In the genomic region with DNA sequence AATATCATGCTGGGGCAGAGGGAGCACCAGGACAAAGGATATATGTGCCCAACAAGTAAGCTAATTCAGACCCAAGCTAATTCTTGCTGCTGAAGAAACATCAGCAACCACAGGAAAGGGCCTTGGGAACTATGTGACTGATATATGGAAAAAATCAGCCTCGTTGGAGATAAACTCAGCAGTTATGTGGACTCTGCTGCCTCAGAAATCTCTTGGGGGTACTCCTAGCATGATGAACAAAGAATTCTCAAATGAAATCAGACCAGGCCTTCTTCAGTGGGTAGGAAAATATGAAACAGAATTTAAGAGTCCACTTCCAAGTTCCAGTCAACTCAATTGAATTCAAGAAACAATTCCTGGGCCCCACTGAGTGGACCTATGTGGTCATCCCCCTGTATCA, we compare ENCODE assay signal across 30 cellular contexts.
"Had no signal": no experiment of that assay in that cellular context is flagged by ENCODE, and none has a peak within 500 bp of the region (broad histone marks: within the 10 kb centered on the region; RNA-seq: fewer than 3 reads in every experiment).

No MANE protein-coding gene starts in this region.

- H3K4me1 ChIP-seq: adrenal gland, body of pancreas, foreskin keratinocyte had no signal

- H3K27ac Mint-ChIP-seq: activated CD4-positive, alpha-beta memory T cell treated with anti-CD3 and anti-CD28 coated beads for 36 hours; activated CD4-positive, alpha-beta T cell treated with anti-CD3 and anti-CD28 coated beads for 36 hours; activated CD4-positive, alpha-beta T cell treated with anti-CD3 and anti-CD28 coated beads, Interleukin-2, amount 10 ng/mL, durations not matched to agents 24 days and 14 days; activated CD8-positive, alpha-beta memory T cell treated with anti-CD3 and anti-CD28 coated beads, Interleukin-2, amount 10 ng/mL, durations not matched to agents 7 days and 5 days; activated CD8-positive, alpha-beta T cell treated with anti-CD3 and anti-CD28 coated beads, Interleukin-2, amount 10 ng/mL, durations not matched to agents 7 days and 5 days; activated naive CD4-positive, alpha-beta T cell treated with anti-CD3 and anti-CD28 coated beads for 36 hours; activated naive CD4-positive, alpha-beta T cell treated with anti-CD3 and anti-CD28 coated beads, Interleukin-2, amount 50 U/mL, for 24 hours; activated naive CD8-positive, alpha-beta T cell treated with anti-CD3 and anti-CD28 coated beads for 36 hours; activated naive CD8-positive, alpha-beta T cell treated with anti-CD3 and anti-CD28 coated beads, Interleukin-2, amount 50 U/mL, for 24 hours; activated T-helper 1 cell treated with anti-CD3 and anti-CD28 coated beads, Interleukin-12 subunit alpha, Interleukin-12 subunit beta, Interleukin-2, Interleukin-4 antibody, amounts not matched to agents 30 ng/mL and 10 ng/mL and 1 ng/mL, durations not matched to agents 14 hours and 24 hours and 36 hours; activated T-helper 2 cell treated with anti-CD3 and anti-CD28 coated beads, Interferon-gamma antibody, Interleukin-2, Interleukin-4, amounts not matched to agents 10 μg/mL and 5 μg/mL and 100 μg/mL, durations not matched to agents 14 hours and 24 hours and 36 hours had no signal

- H3K4me3 Mint-ChIP-seq: activated CD4-positive, alpha-beta memory T cell treated with anti-CD3 and anti-CD28 coated beads for 36 hours; activated CD4-positive, alpha-beta T cell treated with anti-CD3 and anti-CD28 coated beads for 36 hours; activated CD4-positive, alpha-beta T cell treated with anti-CD3 and anti-CD28 coated beads, Interleukin-2, amount 10 ng/mL, durations not matched to agents 24 days and 14 days; activated CD8-positive, alpha-beta memory T cell treated with anti-CD3 and anti-CD28 coated beads, Interleukin-2, amount 10 ng/mL, durations not matched to agents 7 days and 5 days; activated CD8-positive, alpha-beta T cell treated with anti-CD3 and anti-CD28 coated beads, Interleukin-2, amount 10 ng/mL, durations not matched to agents 7 days and 5 days; activated naive CD4-positive, alpha-beta T cell treated with anti-CD3 and anti-CD28 coated beads for 36 hours; activated naive CD4-positive, alpha-beta T cell treated with anti-CD3 and anti-CD28 coated beads, Interleukin-2, amount 50 U/mL, for 24 hours; activated naive CD8-positive, alpha-beta T cell treated with anti-CD3 and anti-CD28 coated beads for 36 hours; activated naive CD8-positive, alpha-beta T cell treated with anti-CD3 and anti-CD28 coated beads, Interleukin-2, amount 50 U/mL, for 24 hours; activated T-helper 1 cell treated with anti-CD3 and anti-CD28 coated beads, Interleukin-12 subunit alpha, Interleukin-12 subunit beta, Interleukin-2, Interleukin-4 antibody, amounts not matched to agents 30 ng/mL and 10 ng/mL and 1 ng/mL, durations not matched to agents 14 hours and 24 hours and 36 hours had no signal

- H3K4me1 Mint-ChIP-seq: activated CD4-positive, alpha-beta T cell treated with anti-CD3 and anti-CD28 coated beads for 36 hours; activated CD4-positive, alpha-beta T cell treated with anti-CD3 and anti-CD28 coated beads, Interleukin-2, amount 10 ng/mL, durations not matched to agents 24 days and 14 days; activated CD8-positive, alpha-beta memory T cell treated with anti-CD3 and anti-CD28 coated beads, Interleukin-2, amount 10 ng/mL, durations not matched to agents 7 days and 5 days; activated naive CD4-positive, alpha-beta T cell treated with anti-CD3 and anti-CD28 coated beads, Interleukin-2, amount 50 U/mL, for 24 hours; activated naive CD8-positive, alpha-beta T cell treated with anti-CD3 and anti-CD28 coated beads for 36 hours; activated naive CD8-positive, alpha-beta T cell treated with anti-CD3 and anti-CD28 coated beads, Interleukin-2, amount 50 U/mL, for 24 hours had no signal

- DNase-seq: activated CD4-positive, alpha-beta memory T cell treated with anti-CD3 and anti-CD28 coated beads for 36 hours; activated CD4-positive, alpha-beta T cell treated with anti-CD3 and anti-CD28 coated beads for 36 hours; activated CD4-positive, alpha-beta T cell treated with anti-CD3 and anti-CD28 coated beads, Interleukin-2, amount 10 ng/mL, durations not matched to agents 24 days and 14 days; activated CD4-positive, CD25-positive, alpha-beta regulatory T cell; activated CD4-positive, CD25-positive, alpha-beta regulatory T cell treated with anti-CD3 and anti-CD28 coated beads, Interleukin-2, amount 50 U/mL, for 72 hours; activated CD8-positive, alpha-beta memory T cell treated with anti-CD3 and anti-CD28 coated beads, Interleukin-2, amount 10 ng/mL, durations not matched to agents 7 days and 5 days; activated CD8-positive, alpha-beta memory T cell treated with anti-CD3 and anti-CD28 coated beads, Interleukin-2, amount 50 U/mL, for 4 hours; activated CD8-positive, alpha-beta T cell treated with anti-CD3 and anti-CD28 coated beads, Interleukin-2, amount 10 ng/mL, durations not matched to agents 7 days and 5 days; activated effector memory CD4-positive, alpha-beta T cell treated with anti-CD3 and anti-CD28 coated beads, Interleukin-2, amount 50 U/mL, for 16 hours; activated naive CD4-positive, alpha-beta T cell treated with anti-CD3 and anti-CD28 coated beads for 36 hours; activated naive CD8-positive, alpha-beta T cell treated with anti-CD3 and anti-CD28 coated beads for 36 hours; activated naive CD8-positive, alpha-beta T cell treated with anti-CD3 and anti-CD28 coated beads, Interleukin-2, amount 50 U/mL, for 24 hours; activated T-cell treated with anti-CD3 and anti-CD28 coated beads, Interleukin-2, amount 50 U/mL, for 1 hour; activated T-cell treated with anti-CD3 and anti-CD28 coated beads, Interleukin-2, amount 50 U/mL, for 48 hours; adrenal gland; amygdala; aorta; body of pancreas; caudate nucleus; cortex of kidney; dermis blood vessel endothelial cell; effector CD4-positive, alpha-beta T cell; esophagus squamous epithelium; foreskin keratinocyte; T-helper 2 cell had no signal

- ATAC-seq: activated CD4-positive, alpha-beta T cell treated with anti-CD3 and anti-CD28 coated beads for 36 hours; activated CD8-positive, alpha-beta memory T cell treated with anti-CD3 and anti-CD28 coated beads, Interleukin-2, amount 10 ng/mL, durations not matched to agents 7 days and 5 days; activated CD8-positive, alpha-beta T cell treated with anti-CD3 and anti-CD28 coated beads, Interleukin-2, amount 10 ng/mL, durations not matched to agents 7 days and 5 days; activated naive CD8-positive, alpha-beta T cell treated with anti-CD3 and anti-CD28 coated beads, Interleukin-2, amount 50 U/mL, for 24 hours; body of pancreas; foreskin keratinocyte; gastroesophageal sphincter had no signal

- H3K27me3 ChIP-seq: adrenal gland, body of pancreas, esophagus squamous epithelium, gastroesophageal sphincter had no signal

- H3K9me3 ChIP-seq: adrenal gland, body of pancreas, esophagus squamous epithelium, gastroesophageal sphincter had no signal

- H3K27me3 Mint-ChIP-seq: activated CD4-positive, alpha-beta memory T cell treated with anti-CD3 and anti-CD28 coated beads for 36 hours; activated CD4-positive, alpha-beta T cell treated with anti-CD3 and anti-CD28 coated beads for 36 hours; activated CD4-positive, alpha-beta T cell treated with anti-CD3 and anti-CD28 coated beads, Interleukin-2, amount 10 ng/mL, durations not matched to agents 24 days and 14 days; activated CD8-positive, alpha-beta memory T cell treated with anti-CD3 and anti-CD28 coated beads, Interleukin-2, amount 10 ng/mL, durations not matched to agents 7 days and 5 days; activated naive CD4-positive, alpha-beta T cell treated with anti-CD3 and anti-CD28 coated beads, Interleukin-2, amount 50 U/mL, for 24 hours; activated naive CD8-positive, alpha-beta T cell treated with anti-CD3 and anti-CD28 coated beads for 36 hours had no signal

- H3K36me3 Mint-ChIP-seq: activated CD4-positive, alpha-beta memory T cell treated with anti-CD3 and anti-CD28 coated beads for 36 hours; activated CD8-positive, alpha-beta memory T cell treated with anti-CD3 and anti-CD28 coated beads, Interleukin-2, amount 10 ng/mL, durations not matched to agents 7 days and 5 days; activated naive CD4-positive, alpha-beta T cell treated with anti-CD3 and anti-CD28 coated beads, Interleukin-2, amount 50 U/mL, for 24 hours; activated naive CD8-positive, alpha-beta T cell treated with anti-CD3 and anti-CD28 coated beads for 36 hours had no signal

- H3K4me3 ChIP-seq: adrenal gland, body of pancreas, esophagus squamous epithelium, gastroesophageal sphincter had no signal

- H3K36me3 ChIP-seq: adrenal gland, esophagus squamous epithelium, gastroesophageal sphincter had no signal

- H3K27ac ChIP-seq: adrenal gland, body of pancreas, epithelial cell of prostate, esophagus squamous epithelium, foreskin keratinocyte had no signal

- H3K9me3 Mint-ChIP-seq: activated CD4-positive, alpha-beta memory T cell treated with anti-CD3 and anti-CD28 coated beads for 36 hours; activated CD4-positive, alpha-beta T cell treated with anti-CD3 and anti-CD28 coated beads, Interleukin-2, amount 10 ng/mL, durations not matched to agents 24 days and 14 days; activated naive CD4-positive, alpha-beta T cell treated with anti-CD3 and anti-CD28 coated beads for 36 hours; activated naive CD4-positive, alpha-beta T cell treated with anti-CD3 and anti-CD28 coated beads, Interleukin-2, amount 50 U/mL, for 24 hours; activated naive CD8-positive, alpha-beta T cell treated with anti-CD3 and anti-CD28 coated beads for 36 hours; activated naive CD8-positive, alpha-beta T cell treated with anti-CD3 and anti-CD28 coated beads, Interleukin-2, amount 50 U/mL, for 24 hours; activated T-helper 1 cell treated with anti-CD3 and anti-CD28 coated beads, Interleukin-12 subunit alpha, Interleukin-12 subunit beta, Interleukin-2, Interleukin-4 antibody, amounts not matched to agents 30 ng/mL and 10 ng/mL and 1 ng/mL, durations not matched to agents 14 hours and 24 hours and 36 hours; activated T-helper 2 cell treated with anti-CD3 and anti-CD28 coated beads, Interferon-gamma antibody, Interleukin-2, Interleukin-4, amounts not matched to agents 10 μg/mL and 5 μg/mL and 100 μg/mL, durations not matched to agents 14 hours and 24 hours and 36 hours had no signal
